In genomic region chr7:21357146-21358097, GRCh38 we compare ENCODE assay signal across 21 cellular contexts.
DNase-seq lines count a peak whose midpoint lies in the region; ATAC-seq, FAIRE-seq and TF ChIP-seq lines count a peak whose summit lies in the region.
"Had no signal": no experiment of that assay in that cellular context is flagged by ENCODE, and none has a peak within 500 bp of the region (broad histone marks: within the 10 kb centered on the region; RNA-seq: fewer than 3 reads in every experiment).

No MANE protein-coding gene starts in this region.

- H3K9ac ChIP-seq in K562 (ENCODE audit: insufficient read depth in 1 of 2, low read depth in 2 of 2, low read length in 2 of 2) (no peak overlapping the region), colonic mucosa (ENCODE audit: low read depth in 2 of 2, low read length in 2 of 2) (no peak overlapping the region)

- H2AFZ ChIP-seq in K562 (ENCODE audit: low read depth, low read length): peak overlapping the region; percentile 54

- no peak overlapping the region for H3K4me3 Mint-ChIP-seq in CD14-positive monocyte

- H3K27ac ChIP-seq in K562 (ENCODE audit: extremely low read depth, low read depth, low read length): no peak overlapping the region; the same call in 2 of the 3 replicates
- H3K27ac ChIP-seq in thyroid gland: no peak overlapping the region
- H3K27ac ChIP-seq in colonic mucosa: no peak overlapping the region
- H3K27ac ChIP-seq: RWPE1, skin epidermis had no signal

- H4K20me1 ChIP-seq in K562 (replicated peaks; ENCODE audit: control insufficient read depth, insufficient read depth, low read length): no peaks in the 10 kb centered on the region

- H3K4me1 ChIP-seq in K562 (replicated peaks in 1 of 2; ENCODE audit: control insufficient read depth in 2 of 2, insufficient read depth in 2 of 2, low read length in 2 of 2) (peaks cover 10 to 29% of the 10 kb centered on the region in 2 experiments; a peak in 3 of 5 replicates), thyroid gland (no peaks in the 10 kb centered on the region), colonic mucosa (no peaks in the 10 kb centered on the region)
- H3K4me1 ChIP-seq: BE2C had no signal

- H3K9me3 ChIP-seq in K562 (replicated peaks; ENCODE audit: control insufficient read depth, insufficient read depth, low read depth, low read length) (no peaks in the 10 kb centered on the region), thyroid gland (no peaks in the 10 kb centered on the region), colonic mucosa (no peaks in the 10 kb centered on the region)
- H3K9me3 ChIP-seq: BE2C had no signal

- ATAC-seq in K562 (peak; percentile 10; the same call in 2 of the 3 replicates), GM18873 (IDR thresholded peaks at IDR 0.05; ENCODE audit: low FRiP score, unreplicated experiment) (no peak)
- ATAC-seq: naive thymus-derived CD8-positive, alpha-beta T cell had no signal

- H3K4me3 ChIP-seq in K562 (no peak overlapping the region), thyroid gland (replicated peaks in 1 of 3) (no peak overlapping the region), colonic mucosa (no peak overlapping the region)
- H3K4me3 ChIP-seq: skin epidermis had no signal

- peak; percentile 51 for FAIRE-seq in K562 (lab: Jason Lieb, UNC)
- FAIRE-seq: G401.6, GM12891, keratinocyte had no signal

- CTCF ChIA-PET in K562 (lab: Yijun Ruan, JAX; ENCODE audit: low intra/inter-chr PET ratio): no interaction called here

- no peak for TF ChIP-seq RAD21 in K562 (CRISPR knock-in tag; conservative IDR thresholded peaks at IDR 0.05 in 1 of 2, IDR thresholded peaks at IDR 0.05 in 1 of 2)

- BruUV-seq in K562 (replicated peaks; lab: Mats Ljungman, UMichigan): no TSS peak

- H3K27me3 Mint-ChIP-seq in CD14-positive monocyte (ENCODE audit: low read depth in 3 of 3): peaks cover 0 to 2% (median 0%) of the 10 kb centered on the region in 3 donors
- H3K27me3 Mint-ChIP-seq: naive thymus-derived CD8-positive, alpha-beta T cell had no signal

- no peaks in the 10 kb centered on the region for H3K9me3 Mint-ChIP-seq in CD14-positive monocyte
- H3K9me3 Mint-ChIP-seq: naive thymus-derived CD8-positive, alpha-beta T cell had no signal

- TF ChIP-seq POLR2A in K562 (conservative IDR thresholded peaks at IDR 0.05) (no peak), thyroid gland (IDR thresholded peaks at IDR 0.05) (no peak)

- intact Hi-C loops in CD14-positive monocyte (cut with micrococcal nuclease): loop anchor here (5.0 kb wide), 1 partner anchor 70 kb away; the partner anchor contains the start of gene SP4 (in 2 of the 2)
- intact Hi-C loops in K562 (cut with micrococcal nuclease): no loop called here
- intact Hi-C loops in thyroid gland (cut with DNase I): no loop called here
- intact Hi-C loops in colonic mucosa (cut with DNase I): no loop called here

- H3K36me3 Mint-ChIP-seq in CD14-positive monocyte: no peaks in the 10 kb centered on the region
- H3K36me3 Mint-ChIP-seq: naive thymus-derived CD8-positive, alpha-beta T cell had no signal

- H3K27ac Mint-ChIP-seq in CD14-positive monocyte: peak overlapping the region; percentile 11 to 84 (median 73)

- TF ChIP-seq CTCF in CD14-positive monocyte (IDR thresholded peaks at IDR 0.05) (no peak), K562 (IDR thresholded peaks at IDR 0.05 in 2 of 3, conservative IDR thresholded peaks at IDR 0.05 in 1 of 3; ENCODE audit: insufficient read depth in 2 of 3, low read depth in 1 of 3, low read length in 3 of 3) (no peak), thyroid gland (IDR thresholded peaks at IDR 0.05) (no peak), colonic mucosa (IDR thresholded peaks at IDR 0.05) (no peak)

- peak; percentile 58; the same call in 1 of the 2 replicates for TF ChIP-seq EP300 in K562 (IDR thresholded peaks at IDR 0.05; ENCODE audit: low read length)

- H3K9me1 ChIP-seq in K562 (ENCODE audit: control insufficient read depth, insufficient read depth, low read length): no peaks in the 10 kb centered on the region

- H3K4me1 Mint-ChIP-seq in CD14-positive monocyte: peaks cover 61% of the 10 kb centered on the region

- no peak overlapping the region for H3K4me2 ChIP-seq in K562 (ENCODE audit: insufficient read depth, low read length)

- 13% methylated on average over 3 of the region's 3 CpGs for WGBS in K562 (ENCODE audit: insufficient coverage, low coverage, missing lambda C conversion rate)
- 89 to 90% methylated on average over 3 of the region's 3 CpGs for WGBS in thyroid gland, 2 donors

- H3K79me2 ChIP-seq in K562 (ENCODE audit: control insufficient read depth, insufficient read depth, low read length): no peaks in the 10 kb centered on the region

- H3K36me3 ChIP-seq in K562 (ENCODE audit: control insufficient read depth, insufficient read depth, low read length) (no peaks in the 10 kb centered on the region), thyroid gland (no peaks in the 10 kb centered on the region), colonic mucosa (no peaks in the 10 kb centered on the region)
- H3K36me3 ChIP-seq: BE2C had no signal

- DNase-seq in AML-193 (lab: John Stamatoyannopoulos, UW) (peak; percentile 11 to 40), CD14-positive monocyte (ENCODE audit: low spot score) (no peak), MV-4-11 (lab: John Stamatoyannopoulos, UW) (peak; percentile 35), K562 (ENCODE audit: extremely low read depth in 1 of 4, low spot score in 3 of 4) (peak in 1 of 4 experiments; percentile 37), thyroid gland (no peak), colonic mucosa (no peak)
- DNase-seq: activated CD8-positive, alpha-beta memory T cell treated with anti-CD3 and anti-CD28 coated beads, Interleukin-2, amount 50 U/mL, for 48 hours; activated naive CD4-positive, alpha-beta T cell treated with Interleukin-2 at 50 U/mL for 16 hours; BE2C; Kasumi-1; naive thymus-derived CD8-positive, alpha-beta T cell; NCI-H1436; NCI-H2171 treated with DMSO at 0.1 percent for 48 hours; NCI-H774; stimulated activated CD4-positive, alpha-beta T cell treated with anti-CD3 and anti-CD28 coated beads, Interleukin-4, amount 100 ng/mL, for 24 hours had no signal

- in situ Hi-C loops in K562 (cut with MboI): no loop called here

- POLR2A ChIA-PET in K562 (lab: Yijun Ruan, JAX): interaction anchor here (1.0 kb wide), 2 partner anchors 21 to 52 kb away, joined by 3 to 5 read pairs; no protein-coding TSS in a partner anchor

- no peaks in the 10 kb centered on the region for H3K27me3 ChIP-seq in K562 (ENCODE audit: control insufficient read depth in 2 of 2, insufficient read depth in 2 of 2, low read length in 2 of 2)
- no peaks in the 10 kb centered on the region for H3K27me3 ChIP-seq in thyroid gland
- no peaks in the 10 kb centered on the region for H3K27me3 ChIP-seq in colonic mucosa

TF ChIP-seq in K562, 482 proteins besides CTCF, POLR2A, EP300 and RAD21 (continues in another document):
- peak; percentile 25; the same call in 1 of the 2 replicates for TF ChIP-seq SMARCE1 (IDR thresholded peaks at IDR 0.05)
- TF ChIP-seq NR1H2 (CRISPR knock-in tag; IDR thresholded peaks at IDR 0.05): no peak
- peak; percentile 60 for TF ChIP-seq NFIC (IDR thresholded peaks at IDR 0.05)
- TF ChIP-seq HDGF (IDR thresholded peaks at IDR 0.05): no peak
- TF ChIP-seq LARP7 (IDR thresholded peaks at IDR 0.05): no peak
- TF ChIP-seq, protein P1, sequence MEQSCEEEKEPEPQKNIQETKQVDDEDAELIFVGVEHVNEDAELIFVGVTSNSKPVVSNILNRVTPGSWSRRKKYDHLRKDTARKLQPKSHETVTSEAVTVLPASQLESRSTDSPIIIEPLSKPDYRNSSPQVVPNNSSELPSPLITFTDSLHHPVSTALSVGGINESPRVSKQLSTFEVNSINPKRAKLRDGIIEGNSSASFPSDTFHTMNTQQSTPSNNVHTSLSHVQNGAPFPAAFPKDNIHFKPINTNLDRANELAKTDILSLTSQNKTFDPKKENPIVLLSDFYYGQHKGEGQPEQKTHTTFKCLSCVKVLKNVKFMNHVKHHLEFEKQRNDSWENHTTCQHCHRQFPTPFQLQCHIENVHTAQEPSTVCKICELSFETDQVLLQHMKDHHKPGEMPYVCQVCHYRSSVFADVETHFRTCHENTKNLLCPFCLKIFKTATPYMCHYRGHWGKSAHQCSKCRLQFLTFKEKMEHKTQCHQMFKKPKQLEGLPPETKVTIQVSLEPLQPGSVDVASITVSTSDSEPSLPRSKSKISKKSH (CRISPR knock-in tag; IDR thresholded peaks at IDR 0.05): no peak
- no peak for TF ChIP-seq MAFF (IDR thresholded peaks at IDR 0.05; ENCODE audit: low read length)
- TF ChIP-seq RBM34 (IDR thresholded peaks at IDR 0.05; ENCODE audit: borderline replicate concordance, insufficient read depth, low read length): no peak
- no peak for TF ChIP-seq TCF7 (IDR thresholded peaks at IDR 0.05; ENCODE audit: borderline replicate concordance)
- no peak for TF ChIP-seq MYNN (IDR thresholded peaks at IDR 0.05)
- TF ChIP-seq MYNN (CRISPR knock-in tag; IDR thresholded peaks at IDR 0.05): no peak
- TF ChIP-seq, protein P2, sequence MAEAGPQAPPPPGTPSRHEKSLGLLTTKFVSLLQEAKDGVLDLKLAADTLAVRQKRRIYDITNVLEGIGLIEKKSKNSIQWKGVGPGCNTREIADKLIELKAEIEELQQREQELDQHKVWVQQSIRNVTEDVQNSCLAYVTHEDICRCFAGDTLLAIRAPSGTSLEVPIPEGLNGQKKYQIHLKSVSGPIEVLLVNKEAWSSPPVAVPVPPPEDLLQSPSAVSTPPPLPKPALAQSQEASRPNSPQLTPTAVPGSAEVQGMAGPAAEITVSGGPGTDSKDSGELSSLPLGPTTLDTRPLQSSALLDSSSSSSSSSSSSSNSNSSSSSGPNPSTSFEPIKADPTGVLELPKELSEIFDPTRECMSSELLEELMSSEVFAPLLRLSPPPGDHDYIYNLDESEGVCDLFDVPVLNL (CRISPR knock-in tag; IDR thresholded peaks at IDR 0.05; ENCODE audit: low read depth): no peak
- no peak for TF ChIP-seq ZNF76 (CRISPR knock-in tag; IDR thresholded peaks at IDR 0.05; ENCODE audit: borderline replicate concordance)
- no peak for TF ChIP-seq ZFX (CRISPR knock-in tag; IDR thresholded peaks at IDR 0.05)

Comparison
In these comparisons a context has a peak if more than half of its experiments do, and no peak if none do; other contexts are left out.
1. DNase-seq: peak in AML-193 (2 of 2) and MV-4-11 (single experiment); none in CD14-positive monocyte (single experiment), thyroid gland (0 of 2) and colonic mucosa (single experiment).
2. intact Hi-C loops: an anchor here in CD14-positive monocyte (5.0 kb wide); none called in K562, thyroid gland and colonic mucosa.